In the genomic region with DNA sequence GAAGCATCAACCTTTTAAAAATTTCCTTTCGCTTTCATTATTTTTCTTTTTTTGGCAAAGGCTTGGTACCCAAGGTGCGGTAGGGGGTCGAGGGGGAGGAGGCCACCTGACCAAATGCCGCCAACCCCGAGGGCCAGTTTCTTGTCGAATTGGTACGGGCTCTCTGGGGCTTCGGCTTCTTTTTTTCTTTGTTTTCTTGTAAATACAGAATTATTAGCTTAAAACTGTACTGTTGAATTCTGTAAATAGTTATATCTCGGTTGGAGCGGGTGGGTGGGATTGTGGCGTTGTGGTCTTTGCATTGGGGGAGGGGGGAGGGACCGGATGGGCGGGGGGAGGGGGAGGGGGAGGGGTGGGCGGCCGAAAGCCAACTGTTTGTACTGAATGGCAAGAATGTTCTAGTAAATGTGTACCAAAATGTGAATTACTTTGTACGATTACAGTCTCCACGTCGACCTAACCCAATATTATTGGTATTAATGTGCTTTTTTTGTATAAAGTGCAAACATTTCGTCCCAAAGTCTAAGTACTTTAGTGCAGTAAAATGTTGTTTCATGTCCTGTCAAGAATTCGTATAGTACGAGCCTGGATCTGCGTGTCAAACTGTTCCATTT, we compare ENCODE assay signal across 11 cellular contexts. TPM values are rescaled to one million over a fixed set of nuclear protein-coding genes. Genes with fewer than 3 reads are reported as not detected.
DNase-seq lines count a peak whose midpoint lies in the region; ATAC-seq and TF ChIP-seq lines count a peak whose summit lies in the region.
"Had no signal": no experiment of that assay in that cellular context is flagged by ENCODE, and none has a peak within 500 bp of the region (broad histone marks: within the 10 kb centered on the region; RNA-seq: fewer than 3 reads in every experiment).

No MANE protein-coding gene starts in this region.

- H3K4me3 Mint-ChIP-seq in CD8-positive, alpha-beta memory T cell, result peak overlapping the region; percentile 41 to 84 (median 70)
- H3K4me3 Mint-ChIP-seq in nephron progenitor cell, result peak overlapping the region; percentile 78

- H3K36me3 ChIP-seq in CD8-positive, alpha-beta memory T cell (ENCODE audit: insufficient read depth, low read length), result no peaks in the 10 kb centered on the region
- H3K36me3 ChIP-seq in duodenal mucosa (ENCODE audit: control insufficient read depth in 1 of 2, insufficient read depth in 2 of 2, low read length in 2 of 2), result no peaks in the 10 kb centered on the region

- H3K27ac Mint-ChIP-seq in CD8-positive, alpha-beta memory T cell, result peak overlapping the region in 1 of 8 donors; percentile 9
- H3K27ac Mint-ChIP-seq in nephron progenitor cell, result no peak overlapping the region

- no peak overlapping the region for H3K27ac ChIP-seq in CD8-positive, alpha-beta memory T cell (ENCODE audit: low read depth, low read length)
- H3K27ac ChIP-seq in duodenal mucosa (ENCODE audit: low read depth, low read length), result no peak overlapping the region

- peaks cover 23 to 31% (median 27%) of the 10 kb centered on the region in 3 donors for H3K4me1 Mint-ChIP-seq in CD8-positive, alpha-beta memory T cell
- peaks cover 34% of the 10 kb centered on the region for H3K4me1 Mint-ChIP-seq in nephron progenitor cell

- no peak for DNase-seq in CD8-positive, alpha-beta memory T cell
- peak; percentile 68 for DNase-seq in OCI-M1 (lab: John Stamatoyannopoulos, UW)
- no peak for DNase-seq in nephron progenitor cell
- DNase-seq in SHP77 (lab: John Stamatoyannopoulos, UW), result no peak
- no peak for DNase-seq in occipital lobe (lab: John Stamatoyannopoulos, UW)
- DNase-seq: foreskin melanocyte, NCI-H446 treated with DMSO at 0.1 percent for 48 hours had no signal

- no peak for ATAC-seq in GM21786 (IDR thresholded peaks at IDR 0.05; ENCODE audit: unreplicated experiment)
- ATAC-seq in GM18858 (IDR thresholded peaks at IDR 0.05; ENCODE audit: unreplicated experiment), result no peak

- H3K4me1 ChIP-seq in CD8-positive, alpha-beta memory T cell (ENCODE audit: insufficient read depth, low read length), result no peaks in the 10 kb centered on the region
- H3K4me1 ChIP-seq in duodenal mucosa (ENCODE audit: control insufficient read depth in 1 of 2, insufficient read depth in 2 of 2, low read length in 2 of 2), result peaks cover 5 to 9% of the 10 kb centered on the region in 2 donors

- POLR2A ChIA-PET in CD8-positive, alpha-beta memory T cell (lab: Charles Lee), result no interaction called here

- H3K27me3 ChIP-seq in CD8-positive, alpha-beta memory T cell (ENCODE audit: insufficient read depth, low read length, poor library complexity, severe bottlenecking), result peaks cover 39% of the 10 kb centered on the region
- peaks cover 69 to 86% of the 10 kb centered on the region in 2 donors for H3K27me3 ChIP-seq in duodenal mucosa (ENCODE audit: control insufficient read depth in 1 of 2, insufficient read depth in 2 of 2, low read length in 2 of 2)

- peaks cover 60 to 82% of the 10 kb centered on the region in 2 donors for H3K27me3 Mint-ChIP-seq in CD8-positive, alpha-beta memory T cell
- peaks cover 100% of the 10 kb centered on the region for H3K27me3 Mint-ChIP-seq in nephron progenitor cell (ENCODE audit: low read depth, poor library complexity)

- CTCF ChIA-PET in CD8-positive, alpha-beta memory T cell (lab: Charles Lee), result no interaction called here

- no peak for TF ChIP-seq CTCF in nephron progenitor cell (IDR thresholded peaks at IDR 0.05)

- no peak overlapping the region for H3K4me3 ChIP-seq in CD8-positive, alpha-beta memory T cell (ENCODE audit: low read length)
- H3K4me3 ChIP-seq in duodenal mucosa (ENCODE audit: low read depth in 1 of 2, low read length in 2 of 2), result peak overlapping the region; percentile 29 to 45

- H3K9ac ChIP-seq in duodenal mucosa (ENCODE audit: low read depth in 1 of 2, low read length in 2 of 2), result no peak overlapping the region

- peaks cover 0 to 8% (median 0%) of the 10 kb centered on the region in 3 donors for H3K36me3 Mint-ChIP-seq in CD8-positive, alpha-beta memory T cell
- no peaks in the 10 kb centered on the region for H3K36me3 Mint-ChIP-seq in nephron progenitor cell (ENCODE audit: low read depth)

- no peaks in the 10 kb centered on the region for H3K9me3 ChIP-seq in CD8-positive, alpha-beta memory T cell (ENCODE audit: low read length)
- H3K9me3 ChIP-seq in duodenal mucosa (ENCODE audit: control insufficient read depth in 1 of 2, low read length in 2 of 2), result no peaks in the 10 kb centered on the region

- peaks cover 4 to 39% (median 19%) of the 10 kb centered on the region in 5 donors for H3K9me3 Mint-ChIP-seq in CD8-positive, alpha-beta memory T cell
- H3K9me3 Mint-ChIP-seq in nephron progenitor cell, result no peaks in the 10 kb centered on the region

RNA-seq across cellular contexts. Expression of a gene that starts 4.7 kb away (rescaled TPM):
- total RNA-seq in CD8-positive, alpha-beta memory T cell, result not detected
- not detected for polyA plus RNA-seq in CD8-positive, alpha-beta memory T cell
- 15.6 TPM for total RNA-seq in occipital lobe
- total RNA-seq: T-helper 2 cell treated with Interferon-gamma antibody and Interleukin-4, amounts not matched to agents 100 ng/mL and 5 ng/mL, for 36 hours had no signal

RNA-seq across cellular contexts. Expression of a gene that starts 7.5 kb away (rescaled TPM):
- total RNA-seq in CD8-positive, alpha-beta memory T cell, result not detected
- polyA plus RNA-seq in CD8-positive, alpha-beta memory T cell, result not detected
- 1.2 TPM for total RNA-seq in occipital lobe
- total RNA-seq: T-helper 2 cell treated with Interferon-gamma antibody and Interleukin-4, amounts not matched to agents 100 ng/mL and 5 ng/mL, for 36 hours had no signal

Comparison
In these comparisons a context has a peak if more than half of its experiments do, and no peak if none do; other contexts are left out.
1. RNA of a gene that starts 4.7 kb away (total RNA-seq): 15.6 TPM in occipital lobe (single experiment); not detected in CD8-positive, alpha-beta memory T cell; every median in the first group is over 10 times any median in the second.